14 cellular contexts compared by ENCODE assay signal in the genomic region with DNA sequence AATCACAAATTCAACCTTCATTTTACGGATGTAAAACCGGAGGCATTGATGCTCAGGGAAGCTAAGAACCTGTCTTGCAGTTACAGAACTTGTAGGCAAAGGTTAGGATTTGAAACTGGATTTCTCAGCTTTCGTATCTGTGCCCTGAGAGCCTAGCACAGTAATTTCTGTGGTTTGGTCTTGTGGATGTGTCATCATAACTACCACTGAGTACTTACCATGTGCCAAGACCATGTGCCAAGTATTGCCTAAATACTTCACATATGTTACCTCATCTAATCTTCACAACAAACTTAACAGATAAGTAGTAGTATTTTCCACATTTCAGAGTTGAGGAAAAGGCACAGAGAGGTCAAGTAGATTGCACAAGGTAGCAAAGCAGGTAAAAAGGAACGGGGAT.
"Had no signal": no experiment of that assay in that cellular context is flagged by ENCODE, and none has a peak within 500 bp of the region (broad histone marks: within the 10 kb centered on the region; RNA-seq: fewer than 3 reads in every experiment).

No MANE protein-coding gene starts in this region.

- H3K4me1 ChIP-seq: transverse colon had no signal

- H3K27ac ChIP-seq: transverse colon had no signal

- DNase-seq: activated CD4-positive, CD25-positive, alpha-beta regulatory T cell; activated naive CD4-positive, alpha-beta T cell; activated naive CD8-positive, alpha-beta T cell treated with anti-CD3 and anti-CD28 coated beads, Interleukin-2, amount 10 ng/mL, durations not matched to agents 7 days and 5 days; foreskin fibroblast; glutamatergic neuron; kidney glomerular epithelial cell; right cardiac atrium; small intestine; stimulated activated CD4-positive, alpha-beta T cell treated with anti-CD3 and anti-CD28 coated beads, Interleukin-4, amount 100 ng/mL, for 4 hours; stimulated activated CD8-positive, alpha-beta memory T cell treated with anti-CD3 and anti-CD28 coated beads, Interleukin-4, amount 100 ng/mL, for 48 hours; stimulated activated naive CD4-positive, alpha-beta T cell treated with Interleukin-2 at 50 U/mL for 16 hours; substantia nigra; T-helper 2 cell; transverse colon had no signal

- H3K4me3 ChIP-seq: transverse colon had no signal

- ATAC-seq: right cardiac atrium had no signal

- H3K9me3 ChIP-seq: transverse colon had no signal

- H3K36me3 ChIP-seq: transverse colon had no signal
